9 cellular contexts compared by ENCODE assay signal in the genomic region with DNA sequence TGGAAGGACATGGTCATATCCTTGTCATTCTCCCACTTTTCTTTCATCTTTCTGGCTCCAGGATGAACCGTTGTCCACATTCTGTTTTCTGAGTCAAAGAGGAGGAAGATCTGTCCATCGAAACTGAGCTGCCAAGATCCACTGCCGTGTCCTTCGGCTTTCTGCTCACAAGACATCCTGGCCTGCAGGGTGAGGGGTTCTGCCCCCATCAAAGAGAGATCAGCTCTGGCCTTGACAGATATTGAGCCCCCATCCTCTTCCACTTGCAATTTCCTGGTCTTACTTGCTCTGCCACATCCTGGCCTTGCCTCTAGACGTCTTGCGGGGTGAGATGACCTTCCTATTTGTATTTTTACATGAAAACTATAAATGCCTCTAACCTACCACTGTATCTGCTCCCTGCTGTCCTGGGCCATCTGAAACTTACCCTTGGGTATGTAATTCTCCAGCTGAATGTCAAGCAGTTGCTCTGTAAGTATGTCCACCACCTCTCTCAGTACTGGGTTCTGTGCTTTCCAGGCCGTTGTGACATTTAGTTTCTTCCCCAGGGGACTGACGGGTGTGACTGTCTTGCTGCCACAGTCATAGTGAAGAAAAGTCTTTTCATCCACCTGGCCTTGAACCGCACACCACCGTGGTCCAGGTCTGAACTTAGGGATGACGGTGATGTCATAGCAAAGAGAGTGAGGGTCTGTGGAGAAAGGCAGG. TPM values are rescaled to one million over a fixed set of nuclear protein-coding genes. Genes with fewer than 3 reads are reported as not detected.
"Had no signal": no experiment of that assay in that cellular context is flagged by ENCODE, and none has a peak within 500 bp of the region (broad histone marks: within the 10 kb centered on the region; RNA-seq: fewer than 3 reads in every experiment).

No MANE protein-coding gene starts in this region.

RNA-seq across cellular contexts. Expression of gene RAET1G, which starts 3.6 kb away (rescaled TPM):
- total RNA-seq: activated B cell treated with CpG ODN at 0.5 μM for 24 hours; activated CD4-positive, alpha-beta memory T cell treated with anti-CD3 and anti-CD28 coated beads for 36 hours; activated CD4-positive, alpha-beta T cell treated with anti-CD3 and anti-CD28 coated beads for 36 hours; activated CD4-positive, alpha-beta T cell treated with anti-CD3 and anti-CD28 coated beads, Interleukin-2, amount 10 ng/mL, durations not matched to agents 24 days and 14 days; activated CD8-positive, alpha-beta T cell treated with anti-CD3 and anti-CD28 coated beads, Interleukin-2, amount 10 ng/mL, durations not matched to agents 7 days and 5 days; activated T-cell treated with anti-CD3 and anti-CD28 coated beads, Interleukin-2, amount 50 U/mL, for 4 hours; activated T-helper 17 cell treated with anti-CD3 and anti-CD28 coated beads, Interleukin-2, amount 50 U/mL, for 72 hours; astrocyte; T-helper 17 cell had no signal

RNA-seq across cellular contexts. Expression of gene RAET1E, which starts 21.4 kb away (rescaled TPM):
- total RNA-seq: activated B cell treated with CpG ODN at 0.5 μM for 24 hours; activated CD4-positive, alpha-beta memory T cell treated with anti-CD3 and anti-CD28 coated beads for 36 hours; activated CD4-positive, alpha-beta T cell treated with anti-CD3 and anti-CD28 coated beads for 36 hours; activated CD4-positive, alpha-beta T cell treated with anti-CD3 and anti-CD28 coated beads, Interleukin-2, amount 10 ng/mL, durations not matched to agents 24 days and 14 days; activated CD8-positive, alpha-beta T cell treated with anti-CD3 and anti-CD28 coated beads, Interleukin-2, amount 10 ng/mL, durations not matched to agents 7 days and 5 days; activated T-cell treated with anti-CD3 and anti-CD28 coated beads, Interleukin-2, amount 50 U/mL, for 4 hours; astrocyte had no signal

RNA-seq across cellular contexts. Expression of gene ULBP2, which starts 22.5 kb away (rescaled TPM):
- total RNA-seq: activated T-helper 17 cell treated with anti-CD3 and anti-CD28 coated beads, Interleukin-2, amount 50 U/mL, for 72 hours had no signal
